8 cellular contexts compared by ENCODE assay signal in genomic region chr19:45508931-45509691, GRCh38. TPM values are rescaled to one million over a fixed set of nuclear protein-coding genes. Genes with fewer than 3 reads are reported as not detected.
A peak's percentile ranks its signal among the peaks of the same experiment; 100 is the strongest.
DNase-seq lines count a peak whose midpoint lies in the region; ATAC-seq, FAIRE-seq and TF ChIP-seq lines count a peak whose summit lies in the region.

No MANE protein-coding gene starts in this region.

- intact Hi-C loops in colonic mucosa (cut with DNase I): no loop called here
- intact Hi-C loops in left lung (cut with DNase I): no loop called here

- DNase-seq in DMS114 treated with DMSO at 0.1 percent for 48 hours (lab: John Stamatoyannopoulos, UW; ENCODE audit: unreplicated experiment): peak; percentile 32
- DNase-seq in HEK293T (ENCODE audit: extremely low spot score): peak; percentile 56
- peak; percentile 67 to 73 for DNase-seq in SJCRH30
- peak; percentile 83 for DNase-seq in colonic mucosa
- peak; percentile 79 to 94 for DNase-seq in left lung
- DNase-seq in stromal cell of bone marrow (ENCODE audit: low read depth): peak; percentile 25
- DNase-seq in D721Med (ENCODE audit: insufficient read length, low spot score): no peak

- H3K4me3 ChIP-seq in SJCRH30: peak overlapping the region; percentile 86
- peak overlapping the region; percentile 99 for H3K4me3 ChIP-seq in colonic mucosa
- peak overlapping the region; percentile 96 to 100 for H3K4me3 ChIP-seq in left lung

- H3K27ac ChIP-seq in SJCRH30 (peak overlapping the region; percentile 76), colonic mucosa (peak overlapping the region; percentile 98), left lung (peak overlapping the region; percentile 86 to 98)

- H3K27me3 ChIP-seq in SJCRH30 (no peaks in the 10 kb centered on the region), colonic mucosa (no peaks in the 10 kb centered on the region), left lung (no peaks in the 10 kb centered on the region)

- POLR2A ChIA-PET in HEK293T (lab: Yijun Ruan, JAX): interaction anchor here (1.4 kb wide), 1 partner anchor 16 kb away, joined by 3 read pairs; no protein-coding TSS in a partner anchor

- ATAC-seq in left lung (peak; percentile 33), GM19452 (IDR thresholded peaks at IDR 0.05; ENCODE audit: unreplicated experiment) (no peak)

- TF ChIP-seq CTCF in colonic mucosa (IDR thresholded peaks at IDR 0.05) (no peak), left lung (IDR thresholded peaks at IDR 0.05) (no peak), D721Med (IDR thresholded peaks at IDR 0.05; ENCODE audit: insufficient read depth, missing control alignments) (no peak)

- no peaks in the 10 kb centered on the region for H3K9me3 ChIP-seq in SJCRH30 (replicated peaks)
- no peaks in the 10 kb centered on the region for H3K9me3 ChIP-seq in colonic mucosa
- no peaks in the 10 kb centered on the region for H3K9me3 ChIP-seq in left lung

- FAIRE-seq in D721Med (lab: Jason Lieb, UNC): no peak

- no peaks in the 10 kb centered on the region for H3K36me3 ChIP-seq in SJCRH30
- H3K36me3 ChIP-seq in colonic mucosa: no peaks in the 10 kb centered on the region
- H3K36me3 ChIP-seq in left lung: peaks cover 0 to 9% of the 10 kb centered on the region in 2 donors

- CTCF ChIA-PET in HEK293T (lab: Yijun Ruan, JAX): no interaction called here

- H3K9ac ChIP-seq in colonic mucosa (ENCODE audit: low read depth in 2 of 2, low read length in 2 of 2): peak overlapping the region; percentile 90 to 98

- no peaks in the 10 kb centered on the region for H3K4me1 ChIP-seq in SJCRH30
- H3K4me1 ChIP-seq in colonic mucosa: peaks cover 36% of the 10 kb centered on the region
- peaks cover 15 to 69% of the 10 kb centered on the region in 2 donors for H3K4me1 ChIP-seq in left lung

TF ChIP-seq in HEK293T, 16 proteins besides CTCF, POLR2A, EP300 and RAD21:
- TF ChIP-seq PKNOX1 (IDR thresholded peaks at IDR 0.05) (no peak), L3MBTL2 (conservative IDR thresholded peaks at IDR 0.05) (no peak), ZNF384 (IDR thresholded peaks at IDR 0.05) (no peak), TARDBP (IDR thresholded peaks at IDR 0.05) (no peak)
TF ChIP-seq in HEK293T: peak in this region for 0.

RNA-seq across cellular contexts. Expression of gene VASP, which starts 1.8 kb away (rescaled TPM):
- 43.8 and 48.8 TPM in 2 replicates for total RNA-seq in SJCRH30 (2014; rRNA removed; shearing (Covaris generic))
- total RNA-seq in colonic mucosa: 100 to 1,000 TPM; 236 to 261 TPM
- 100 to 1,000 TPM; 109 to 220 TPM for total RNA-seq in left lung

RNA-seq across cellular contexts. Expression of gene PPM1N, which starts 10.9 kb away (rescaled TPM):
- total RNA-seq in SJCRH30 (2014; rRNA removed; shearing (Covaris generic)): 1.0 and 1.4 TPM in 2 replicates
- total RNA-seq in colonic mucosa (1 to 10 TPM in 1 of 2 donors, under 1 TPM in 1; 0.67 to 1.7 TPM), left lung (1 to 10 TPM in 1 of 2 donors, under 1 TPM in 1; 0.47 to 2.1 TPM)

RNA-seq across cellular contexts. Expression of gene RTN2, which starts 12.3 kb away (rescaled TPM):
- 29.3 and 30.9 TPM in 2 replicates for total RNA-seq in SJCRH30 (2014; rRNA removed; shearing (Covaris generic))
- total RNA-seq in colonic mucosa (1 to 10 TPM; 4.9 to 8.4 TPM), left lung (10 to 100 TPM in 1 of 2 donors, 1 to 10 TPM in 1; 9.4 to 16.7 TPM)

RNA-seq across cellular contexts. Expression of gene FOSB, which starts 41.3 kb away (rescaled TPM):
- 0.35 and 0.40 TPM in 2 replicates for total RNA-seq in SJCRH30 (2014; rRNA removed; shearing (Covaris generic))
- total RNA-seq in colonic mucosa: 1 to 10 TPM; 1.5 to 3.4 TPM
- 10 to 100 TPM in 1 of 2 donors, 1 to 10 TPM in 1; 7.1 to 20.4 TPM for total RNA-seq in left lung
